ENCODE assay signal across 8 cellular contexts in the genomic region with DNA sequence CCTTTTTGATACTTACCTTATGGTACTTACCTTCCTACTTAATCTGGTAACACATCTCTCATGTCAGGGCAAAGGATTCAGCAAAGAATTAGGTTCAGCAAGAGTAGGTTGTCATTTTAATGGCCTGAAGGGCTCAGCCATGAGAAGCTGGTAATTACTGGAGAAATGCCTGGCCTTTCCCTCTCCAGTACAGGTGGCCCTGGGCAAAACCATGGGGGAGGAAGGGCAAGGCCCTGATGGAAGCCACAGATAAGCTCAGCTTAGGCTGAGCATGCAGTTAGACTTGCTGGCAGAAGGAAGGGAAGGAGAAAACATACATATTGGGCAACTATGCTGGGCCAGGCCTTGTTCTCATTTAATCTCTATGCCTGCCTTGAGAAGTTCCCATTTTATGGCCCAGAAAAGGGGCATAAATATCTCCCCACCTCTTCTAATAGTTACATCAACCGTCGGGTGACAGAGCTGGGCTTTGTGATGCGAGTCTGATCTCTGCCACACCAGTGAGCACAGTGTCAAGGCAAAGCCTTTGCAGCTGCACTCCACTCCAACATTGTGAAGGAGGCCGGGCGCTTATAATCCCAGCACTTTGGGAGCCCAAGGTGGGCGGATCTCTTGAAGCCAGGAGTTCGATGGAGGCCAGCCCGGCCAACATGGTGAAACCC. TPM values are rescaled to one million over a fixed set of nuclear protein-coding genes. Genes with fewer than 3 reads are reported as not detected.
DNase-seq lines count a peak whose midpoint lies in the region; ATAC-seq lines count a peak whose summit lies in the region.

No MANE protein-coding gene starts in this region.

- H3K9me3 Mint-ChIP-seq in T-helper 1 cell treated with Interleukin-12 subunit alpha and Interleukin-12 subunit beta and Interleukin-4 antibody, amounts not matched to agents 30 μg/mL and 1 μg/mL, for 36 hours, result no peaks in the 10 kb centered on the region
- H3K9me3 Mint-ChIP-seq in T-helper 2 cell treated with Interferon-gamma antibody and Interleukin-4, amounts not matched to agents 5 μg/mL and 100 μg/mL, for 36 hours, result no peaks in the 10 kb centered on the region

- ATAC-seq in HG03095 (IDR thresholded peaks at IDR 0.05; ENCODE audit: unreplicated experiment) (no peak), HG03439 (IDR thresholded peaks at IDR 0.05; ENCODE audit: unreplicated experiment) (no peak)

- peaks cover 11% of the 10 kb centered on the region for H3K4me1 Mint-ChIP-seq in T-helper 1 cell treated with Interleukin-12 subunit alpha and Interleukin-12 subunit beta and Interleukin-4 antibody, amounts not matched to agents 30 μg/mL and 1 μg/mL, for 36 hours (ENCODE audit: low read depth)
- H3K4me1 Mint-ChIP-seq in T-helper 2 cell treated with Interferon-gamma antibody and Interleukin-4, amounts not matched to agents 5 μg/mL and 100 μg/mL, for 36 hours (ENCODE audit: low read depth), result peaks cover 18% of the 10 kb centered on the region

- H3K27ac ChIP-seq in temporal lobe (ENCODE audit: low read depth, low read length), result peak overlapping the region; percentile 87

- H3K36me3 Mint-ChIP-seq in T-helper 1 cell treated with Interleukin-12 subunit alpha and Interleukin-12 subunit beta and Interleukin-4 antibody, amounts not matched to agents 30 μg/mL and 1 μg/mL, for 36 hours (ENCODE audit: low read depth), result peaks cover 16% of the 10 kb centered on the region
- H3K36me3 Mint-ChIP-seq in T-helper 2 cell treated with Interferon-gamma antibody and Interleukin-4, amounts not matched to agents 5 μg/mL and 100 μg/mL, for 36 hours (ENCODE audit: low read depth), result peaks cover 21% of the 10 kb centered on the region

- H3K27ac Mint-ChIP-seq in T-helper 1 cell treated with Interleukin-12 subunit alpha and Interleukin-12 subunit beta and Interleukin-4 antibody, amounts not matched to agents 30 μg/mL and 1 μg/mL, for 36 hours, result peak overlapping the region; percentile 82
- H3K27ac Mint-ChIP-seq in T-helper 2 cell treated with Interferon-gamma antibody and Interleukin-4, amounts not matched to agents 5 μg/mL and 100 μg/mL, for 36 hours, result peak overlapping the region; percentile 75

- H3K4me3 Mint-ChIP-seq in T-helper 1 cell treated with Interleukin-12 subunit alpha and Interleukin-12 subunit beta and Interleukin-4 antibody, amounts not matched to agents 30 μg/mL and 1 μg/mL, for 36 hours, result no peak overlapping the region
- H3K4me3 Mint-ChIP-seq in T-helper 2 cell treated with Interferon-gamma antibody and Interleukin-4, amounts not matched to agents 5 μg/mL and 100 μg/mL, for 36 hours, result peak overlapping the region; percentile 25

- DNase-seq in T-helper 1 cell (no peak), hepatic stellate cell (ENCODE audit: low spot score) (peak; percentile 29), iPS-NIHi7 (ENCODE audit: extremely low spot score) (no peak)
- DNase-seq in T-helper 2 cell treated with Interferon-gamma antibody and Interleukin-4, amounts not matched to agents 5 μg/mL and 100 μg/mL, for 36 hours (ENCODE audit: low spot score), result no peak

- no peaks in the 10 kb centered on the region for H3K27me3 Mint-ChIP-seq in T-helper 1 cell treated with Interleukin-12 subunit alpha and Interleukin-12 subunit beta and Interleukin-4 antibody, amounts not matched to agents 30 μg/mL and 1 μg/mL, for 36 hours (ENCODE audit: low read depth)
- H3K27me3 Mint-ChIP-seq in T-helper 2 cell treated with Interferon-gamma antibody and Interleukin-4, amounts not matched to agents 5 μg/mL and 100 μg/mL, for 36 hours (ENCODE audit: low read depth), result no peaks in the 10 kb centered on the region

RNA-seq across cellular contexts. Expression of a gene that starts 18.7 kb away (rescaled TPM):
- 21.1 TPM for total RNA-seq in temporal lobe

RNA-seq across cellular contexts. Expression of a gene that starts 18.9 kb away (rescaled TPM):
- total RNA-seq in temporal lobe, result 35.4 TPM
